10 cellular contexts compared by ENCODE assay signal in genomic region chr5:68333649-68334549, GRCh38.
A peak's percentile ranks its signal among the peaks of the same experiment; 100 is the strongest.
DNase-seq lines count a peak whose midpoint lies in the region; ATAC-seq and TF ChIP-seq lines count a peak whose summit lies in the region.
"Had no signal": no experiment of that assay in that cellular context is flagged by ENCODE, and none has a peak within 500 bp of the region (broad histone marks: within the 10 kb centered on the region; RNA-seq: fewer than 3 reads in every experiment).

No MANE protein-coding gene starts in this region.

- H3K36me3 ChIP-seq in kidney epithelial cell (ENCODE audit: control insufficient read depth, insufficient read depth, low read length) = no peaks in the 10 kb centered on the region
- no peaks in the 10 kb centered on the region for H3K36me3 ChIP-seq in ascending aorta
- H3K36me3 ChIP-seq: pancreas had no signal

- H3K4me3 ChIP-seq in kidney epithelial cell (ENCODE audit: low read depth, low read length) = no peak overlapping the region
- H3K4me3 ChIP-seq in ascending aorta = no peak overlapping the region
- H3K4me3 ChIP-seq: pancreas had no signal

- H3K27ac ChIP-seq in ascending aorta = no peak overlapping the region
- H3K27ac ChIP-seq: HL-60, pancreas had no signal

- H3K27me3 ChIP-seq in kidney epithelial cell (ENCODE audit: control insufficient read depth, insufficient read depth, low read length) = no peaks in the 10 kb centered on the region
- H3K27me3 ChIP-seq in ascending aorta = no peaks in the 10 kb centered on the region
- H3K27me3 ChIP-seq: pancreas had no signal

- intact Hi-C loops in ascending aorta (cut with DNase I) = no loop called here

- ATAC-seq in GM18498 (IDR thresholded peaks at IDR 0.05; ENCODE audit: unreplicated experiment) = no peak
- ATAC-seq in HG02870 (IDR thresholded peaks at IDR 0.05; ENCODE audit: unreplicated experiment) = no peak

- H3K4me1 ChIP-seq in ascending aorta = no peaks in the 10 kb centered on the region

- TF ChIP-seq CTCF in AG09319 (IDR thresholded peaks at IDR 0.05; ENCODE audit: low read depth, low read length) (peak; percentile 41), kidney epithelial cell (IDR thresholded peaks at IDR 0.05; ENCODE audit: insufficient read depth, low read length, poor library complexity, severe bottlenecking) (peak; percentile 56), ascending aorta (IDR thresholded peaks at IDR 0.05) (no peak)

- no peaks in the 10 kb centered on the region for H3K9me3 ChIP-seq in ascending aorta
- H3K9me3 ChIP-seq: pancreas had no signal

- DNase-seq in AG09319 (ENCODE audit: extremely low read depth, low read depth) (no peak), LHCN-M2 (ENCODE audit: low read depth) (peak; percentile 99), amniotic epithelial cell (ENCODE audit: low read depth) (peak; percentile 95), kidney epithelial cell (ENCODE audit: low read depth) (peak; percentile 76), ascending aorta (ENCODE audit: low spot score in 2 of 2) (no peak), amygdala (lab: John Stamatoyannopoulos, UW) (no peak)
- DNase-seq: pancreas had no signal

Comparison
In these comparisons a context has a peak if more than half of its experiments do, and no peak if none do; other contexts are left out.
1. DNase-seq: peak in LHCN-M2 (single experiment), amniotic epithelial cell (single experiment) and kidney epithelial cell (single experiment); none in AG09319 (single experiment), ascending aorta (0 of 2) and amygdala (0 of 56).
2. CTCF ChIP-seq: peak in AG09319 (single experiment) and kidney epithelial cell (single experiment); none in ascending aorta (0 of 3).